ENCODE assay signal across 33 cellular contexts in the genomic region with DNA sequence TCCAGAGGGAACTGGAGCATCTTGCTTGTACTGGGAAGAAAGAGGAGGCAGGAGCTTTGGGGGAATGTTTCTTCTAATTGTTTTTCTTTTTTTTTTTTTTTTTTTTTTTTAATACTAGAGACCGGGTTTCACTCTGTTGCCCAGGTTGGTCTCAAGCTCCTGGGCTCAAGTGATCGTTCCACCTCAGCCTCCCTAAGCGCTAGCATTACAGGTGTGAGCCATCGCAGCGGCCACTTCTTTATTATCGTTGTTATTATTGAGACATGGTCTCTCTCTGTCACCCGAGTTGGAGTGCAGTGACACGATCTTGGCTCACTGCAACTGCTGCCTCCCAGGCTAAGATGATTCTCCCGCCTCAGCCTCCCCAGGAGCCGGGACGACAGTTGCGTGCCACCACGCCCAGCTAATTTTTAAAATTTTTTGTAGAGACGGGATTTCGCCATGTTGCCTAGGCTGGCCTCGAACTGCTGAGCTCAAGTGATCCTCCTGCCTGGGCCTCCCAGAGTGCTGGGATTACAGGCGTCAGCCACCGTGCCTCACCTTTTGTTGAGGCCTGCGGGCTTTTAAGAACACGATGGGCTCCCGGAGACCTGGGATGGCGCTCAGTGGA.
"Had no signal": no experiment of that assay in that cellular context is flagged by ENCODE, and none has a peak within 500 bp of the region (broad histone marks: within the 10 kb centered on the region; RNA-seq: fewer than 3 reads in every experiment).

No MANE protein-coding gene starts in this region.

- H3K4me3 Mint-ChIP-seq: activated CD4-positive, alpha-beta memory T cell treated with anti-CD3 and anti-CD28 coated beads, Interleukin-2, amount 10 ng/mL, durations not matched to agents 7 days and 5 days; activated CD4-positive, alpha-beta T cell treated with anti-CD3 and anti-CD28 coated beads, Interleukin-2, amount 10 ng/mL, durations not matched to agents 7 days and 5 days; activated naive CD4-positive, alpha-beta T cell treated with anti-CD3 and anti-CD28 coated beads, Interleukin-2, amount 50 U/mL, for 24 hours; activated naive CD8-positive, alpha-beta T cell treated with anti-CD3 and anti-CD28 coated beads, Interleukin-2, amount 50 U/mL, for 24 hours; activated T-cell treated with anti-CD3 and anti-CD28 coated beads, Interleukin-2, amount 50 U/mL, for 24 hours; activated T-helper 17 cell treated with anti-CD3 and anti-CD28 coated beads, Interleukin-2, amount 50 U/mL, for 72 hours; neural crest cell; stimulated activated memory B cell treated with anti-CD40 and anti-IgM and Interleukin-4, amounts not matched to agents 10 μg/mL and 1 μg/mL and 100 μg/mL, for 72 hours; stimulated activated naive CD8-positive, alpha-beta T cell treated with anti-CD3 and anti-CD28 coated beads, Interleukin-15, amount 100 ng/mL, for 72 hours had no signal

- H3K9me3 ChIP-seq: breast epithelium, esophagus squamous epithelium, left lung, lower lobe of right lung, pancreas, prostate gland, tibial nerve had no signal

- DNase-seq: activated CD4-positive, alpha-beta memory T cell treated with anti-CD3 and anti-CD28 coated beads, Interleukin-2, amount 10 ng/mL, durations not matched to agents 7 days and 5 days; activated CD4-positive, alpha-beta T cell treated with anti-CD3 and anti-CD28 coated beads for 1 hour; activated CD4-positive, alpha-beta T cell treated with anti-CD3 and anti-CD28 coated beads, Interleukin-2, amount 10 ng/mL, durations not matched to agents 7 days and 5 days; activated CD8-positive, alpha-beta memory T cell treated with anti-CD3 and anti-CD28 coated beads, Interleukin-2, amount 50 U/mL, for 48 hours; activated naive CD8-positive, alpha-beta T cell treated with anti-CD3 and anti-CD28 coated beads, Interleukin-2, amount 50 U/mL, for 24 hours; activated T-cell treated with anti-CD3 and anti-CD28 coated beads, Interleukin-2, amount 50 U/mL, for 24 hours; amygdala; dermis blood vessel endothelial cell; effector CD4-positive, alpha-beta T cell; esophagus squamous epithelium; foreskin melanocyte; left lung; lower lobe of right lung; mesendoderm; naive B cell; nucleus accumbens; pancreas; retina; small intestine; stimulated activated CD4-positive, alpha-beta T cell treated with anti-CD3 and anti-CD28 coated beads, Interleukin-4, amount 100 ng/mL, for 4 hours; stimulated activated CD8-positive, alpha-beta memory T cell treated with anti-CD3 and anti-CD28 coated beads, Interleukin-4, amount 100 ng/mL, for 48 hours; stimulated activated naive CD8-positive, alpha-beta T cell treated with anti-CD3 and anti-CD28 coated beads, Interleukin-15, amount 100 ng/mL, for 72 hours; substantia nigra; T-helper 2 cell had no signal

- H3K4me3 ChIP-seq: breast epithelium, esophagus squamous epithelium, left lung, lower lobe of right lung, pancreas, prostate gland, tibial nerve had no signal

- H3K27me3 ChIP-seq: breast epithelium, esophagus squamous epithelium, left lung, pancreas, tibial nerve had no signal

- ATAC-seq: activated naive CD8-positive, alpha-beta T cell treated with anti-CD3 and anti-CD28 coated beads, Interleukin-2, amount 50 U/mL, for 24 hours; activated T-helper 17 cell treated with anti-CD3 and anti-CD28 coated beads, Interleukin-2, amount 50 U/mL, for 72 hours; left lung; lower lobe of right lung; pancreas; sciatic nerve; stimulated activated memory B cell treated with anti-CD40 and anti-IgM and Interleukin-4, amounts not matched to agents 10 μg/mL and 1 μg/mL and 100 μg/mL, for 72 hours; stimulated activated naive CD8-positive, alpha-beta T cell treated with anti-CD3 and anti-CD28 coated beads, Interleukin-15, amount 100 ng/mL, for 72 hours had no signal

- H3K27ac Mint-ChIP-seq: activated CD4-positive, alpha-beta memory T cell treated with anti-CD3 and anti-CD28 coated beads, Interleukin-2, amount 10 ng/mL, durations not matched to agents 7 days and 5 days; activated CD4-positive, alpha-beta T cell treated with anti-CD3 and anti-CD28 coated beads, Interleukin-2, amount 10 ng/mL, durations not matched to agents 7 days and 5 days; activated naive CD4-positive, alpha-beta T cell treated with anti-CD3 and anti-CD28 coated beads, Interleukin-2, amount 50 U/mL, for 24 hours; activated naive CD8-positive, alpha-beta T cell treated with anti-CD3 and anti-CD28 coated beads, Interleukin-2, amount 50 U/mL, for 24 hours; activated T-cell treated with anti-CD3 and anti-CD28 coated beads, Interleukin-2, amount 50 U/mL, for 24 hours; activated T-helper 17 cell treated with anti-CD3 and anti-CD28 coated beads, Interleukin-2, amount 50 U/mL, for 72 hours; stimulated activated memory B cell treated with anti-CD40 and anti-IgM and Interleukin-4, amounts not matched to agents 10 μg/mL and 1 μg/mL and 100 μg/mL, for 72 hours; stimulated activated naive CD8-positive, alpha-beta T cell treated with anti-CD3 and anti-CD28 coated beads, Interleukin-15, amount 100 ng/mL, for 72 hours had no signal

- H3K36me3 Mint-ChIP-seq: activated naive CD4-positive, alpha-beta T cell treated with anti-CD3 and anti-CD28 coated beads, Interleukin-2, amount 50 U/mL, for 24 hours; stimulated activated memory B cell treated with anti-CD40 and anti-IgM and Interleukin-4, amounts not matched to agents 10 μg/mL and 1 μg/mL and 100 μg/mL, for 72 hours had no signal

- H3K4me1 ChIP-seq: breast epithelium had no signal

- H3K4me1 Mint-ChIP-seq: activated CD4-positive, alpha-beta memory T cell treated with anti-CD3 and anti-CD28 coated beads, Interleukin-2, amount 10 ng/mL, durations not matched to agents 7 days and 5 days; activated CD4-positive, alpha-beta T cell treated with anti-CD3 and anti-CD28 coated beads, Interleukin-2, amount 10 ng/mL, durations not matched to agents 7 days and 5 days; activated naive CD4-positive, alpha-beta T cell treated with anti-CD3 and anti-CD28 coated beads, Interleukin-2, amount 50 U/mL, for 24 hours; activated T-helper 17 cell treated with anti-CD3 and anti-CD28 coated beads, Interleukin-2, amount 50 U/mL, for 72 hours had no signal

- H3K36me3 ChIP-seq: breast epithelium, esophagus squamous epithelium, left lung, lower lobe of right lung, pancreas, prostate gland, tibial nerve had no signal

- H3K27ac ChIP-seq: breast epithelium, epithelial cell of prostate, esophagus squamous epithelium, left lung, lower lobe of right lung, pancreas, tibial nerve had no signal

- H3K27me3 Mint-ChIP-seq: activated CD4-positive, alpha-beta T cell treated with anti-CD3 and anti-CD28 coated beads, Interleukin-2, amount 10 ng/mL, durations not matched to agents 7 days and 5 days; activated naive CD4-positive, alpha-beta T cell treated with anti-CD3 and anti-CD28 coated beads, Interleukin-2, amount 50 U/mL, for 24 hours; activated naive CD8-positive, alpha-beta T cell treated with anti-CD3 and anti-CD28 coated beads, Interleukin-2, amount 50 U/mL, for 24 hours had no signal

- H3K9me3 Mint-ChIP-seq: activated CD4-positive, alpha-beta memory T cell treated with anti-CD3 and anti-CD28 coated beads, Interleukin-2, amount 10 ng/mL, durations not matched to agents 7 days and 5 days; activated CD4-positive, alpha-beta T cell treated with anti-CD3 and anti-CD28 coated beads, Interleukin-2, amount 10 ng/mL, durations not matched to agents 7 days and 5 days; activated naive CD4-positive, alpha-beta T cell treated with anti-CD3 and anti-CD28 coated beads, Interleukin-2, amount 50 U/mL, for 24 hours; activated naive CD8-positive, alpha-beta T cell treated with anti-CD3 and anti-CD28 coated beads, Interleukin-2, amount 50 U/mL, for 24 hours; activated T-cell treated with anti-CD3 and anti-CD28 coated beads, Interleukin-2, amount 50 U/mL, for 24 hours; activated T-helper 17 cell treated with anti-CD3 and anti-CD28 coated beads, Interleukin-2, amount 50 U/mL, for 72 hours; naive B cell; neural crest cell; stimulated activated memory B cell treated with anti-CD40 and anti-IgM and Interleukin-4, amounts not matched to agents 10 μg/mL and 1 μg/mL and 100 μg/mL, for 72 hours; stimulated activated naive CD8-positive, alpha-beta T cell treated with anti-CD3 and anti-CD28 coated beads, Interleukin-15, amount 100 ng/mL, for 72 hours had no signal
